In genomic region chr1:44705938-44706337, GRCh38 we compare ENCODE assay signal across 23 cellular contexts. TPM values are rescaled to one million over a fixed set of nuclear protein-coding genes. Genes with fewer than 3 reads are reported as not detected.
A peak's percentile ranks its signal among the peaks of the same experiment; 100 is the strongest.
DNase-seq lines count a peak whose midpoint lies in the region; ATAC-seq, FAIRE-seq and TF ChIP-seq lines count a peak whose summit lies in the region.
"Had no signal": no experiment of that assay in that cellular context is flagged by ENCODE, and none has a peak within 500 bp of the region (broad histone marks: within the 10 kb centered on the region; RNA-seq: fewer than 3 reads in every experiment).

No MANE protein-coding gene starts in this region.

- H2AFZ ChIP-seq in H9 (ENCODE audit: low read length) (no peak overlapping the region), astrocyte (ENCODE audit: low read depth, low read length) (no peak overlapping the region)

- H3K9me3 Mint-ChIP-seq in H9 (peaks cover 11 to 14% of the 10 kb centered on the region in 2 experiments), astrocyte (ENCODE audit: unreplicated experiment) (peaks cover 3% of the 10 kb centered on the region)
- H3K9me3 Mint-ChIP-seq: CD4-positive, alpha-beta T cell; IgD-negative memory B cell had no signal

- H3K18ac ChIP-seq in H9 (ENCODE audit: insufficient read length, low read depth, low read length), result no peak overlapping the region

- no peak overlapping the region for H3K27ac ChIP-seq in H9 (ENCODE audit: insufficient read length, low read depth, low read length)
- H3K27ac ChIP-seq in astrocyte (ENCODE audit: low read depth, low read length), result no peak overlapping the region
- no peak overlapping the region for H3K27ac ChIP-seq in spleen
- no peak overlapping the region for H3K27ac ChIP-seq in substantia nigra (ENCODE audit: low read depth, low read length, poor library complexity, severe bottlenecking)
- H3K27ac ChIP-seq: BLaER1 treated with 17β-estradiol and CSF1 and Interleukin-3, amounts not matched to agents 10 nM and 100 nM; KMS-11; SJCRH30 had no signal

- no peaks in the 10 kb centered on the region for H3K9me3 ChIP-seq in H9 (ENCODE audit: control insufficient read depth, low read depth, low read length)
- peaks cover 3% of the 10 kb centered on the region for H3K9me3 ChIP-seq in astrocyte (ENCODE audit: insufficient read depth, low read depth, low read length)
- H3K9me3 ChIP-seq in spleen, result no peaks in the 10 kb centered on the region
- no peaks in the 10 kb centered on the region for H3K9me3 ChIP-seq in mucosa of descending colon
- H3K9me3 ChIP-seq: BLaER1 treated with 17β-estradiol and CSF1 and Interleukin-3, amounts not matched to agents 10 nM and 100 nM; SJCRH30 had no signal

- no peaks in the 10 kb centered on the region for H3K27me3 ChIP-seq in H9 (ENCODE audit: insufficient read depth, low read length)
- H3K27me3 ChIP-seq in astrocyte (ENCODE audit: insufficient read depth, low read length), result no peaks in the 10 kb centered on the region
- H3K27me3 ChIP-seq in spleen (replicated peaks in 1 of 7), result no peaks in the 10 kb centered on the region

- no peak overlapping the region; a peak in 1 of 5 replicates for H3K4me3 Mint-ChIP-seq in H9
- no peak overlapping the region for H3K4me3 Mint-ChIP-seq in astrocyte (ENCODE audit: unreplicated experiment)
- H3K4me3 Mint-ChIP-seq: CD4-positive, alpha-beta T cell; IgD-negative memory B cell had no signal

- no peak overlapping the region for H3K14ac ChIP-seq in H9 (ENCODE audit: insufficient read depth, low read length)

- no peaks in the 10 kb centered on the region for H3K36me3 ChIP-seq in astrocyte (ENCODE audit: insufficient read depth, low read length)
- H3K36me3 ChIP-seq in spleen, result no peaks in the 10 kb centered on the region
- H3K36me3 ChIP-seq in mucosa of descending colon (ENCODE audit: low read depth), result no peaks in the 10 kb centered on the region
- H3K36me3 ChIP-seq: BLaER1 treated with 17β-estradiol and CSF1 and Interleukin-3, amounts not matched to agents 10 nM and 100 nM; SJCRH30 had no signal

- H4K8ac ChIP-seq in H9 (replicated peaks; ENCODE audit: insufficient read length, low read depth, low read length), result no peak overlapping the region

- TF ChIP-seq CTCF in H9 (conservative IDR thresholded peaks at IDR 0.05), result no peak
- no peak for TF ChIP-seq CTCF in astrocyte (IDR thresholded peaks at IDR 0.05; ENCODE audit: insufficient read depth, low read depth, low read length)
- no peak for TF ChIP-seq CTCF in spleen (IDR thresholded peaks at IDR 0.05 in 8 of 11, conservative IDR thresholded peaks at IDR 0.05 in 3 of 11)
- TF ChIP-seq CTCF in mucosa of descending colon (IDR thresholded peaks at IDR 0.05), result no peak

- H3K4me1 Mint-ChIP-seq in H9 (peaks cover 17% of the 10 kb centered on the region in 2 experiments), astrocyte (ENCODE audit: low read depth, unreplicated experiment) (peaks cover 18% of the 10 kb centered on the region)

- no peak overlapping the region for H3K56ac ChIP-seq in H9 (ENCODE audit: insufficient read length, low read depth, low read length)

- no peak overlapping the region for H3K9ac ChIP-seq in H9 (ENCODE audit: extremely low read depth, insufficient read length, low read length)
- H3K9ac ChIP-seq in astrocyte (ENCODE audit: low read length), result no peak overlapping the region
- H3K9ac ChIP-seq: BLaER1 treated with 17β-estradiol and CSF1 and Interleukin-3, amounts not matched to agents 10 nM and 100 nM; KMS-11 had no signal

- WGBS in H9 (ENCODE audit: extremely low coverage, insufficient read length, low lambda C conversion rate), result no CpG with 5 or more reads among the region's 2 CpGs
- WGBS in spleen, 5 donors, result 86 to 95% (median 92%) methylated on average over 2 of the region's 2 CpGs

- H4K20me1 ChIP-seq in H9 (ENCODE audit: control insufficient read depth, insufficient read depth, insufficient read length) (no peaks in the 10 kb centered on the region), astrocyte (ENCODE audit: insufficient read depth, low read length) (no peaks in the 10 kb centered on the region)

- H2BK5ac ChIP-seq in H9 (ENCODE audit: insufficient read length, low read length), result no peak overlapping the region

- no peak overlapping the region for H3T11ph ChIP-seq in H9 (ENCODE audit: low read length)

- no peaks in the 10 kb centered on the region for H3K79me1 ChIP-seq in H9 (ENCODE audit: insufficient read depth, low read depth, low read length, poor library complexity, severe bottlenecking)

- peaks cover 2% of the 10 kb centered on the region; the same call in 1 of the 2 replicates for H3K27me3 Mint-ChIP-seq in H9 (ENCODE audit: low read depth)
- peaks cover 2% of the 10 kb centered on the region for H3K27me3 Mint-ChIP-seq in astrocyte (ENCODE audit: low read depth, unreplicated experiment)
- H3K27me3 Mint-ChIP-seq: CD4-positive, alpha-beta T cell; IgD-negative memory B cell had no signal

- H3K23ac ChIP-seq in H9 (ENCODE audit: insufficient read length, low read depth, low read length), result no peak overlapping the region

- TF ChIP-seq POLR2A in spleen (IDR thresholded peaks at IDR 0.05), result no peak

- H2BK120ac ChIP-seq in H9 (ENCODE audit: low read depth, low read length, poor library complexity, severe bottlenecking), result no peak overlapping the region

- no peak overlapping the region for H2BK12ac ChIP-seq in H9 (ENCODE audit: insufficient read length, low read depth, low read length)

- no peak overlapping the region for H2BK20ac ChIP-seq in H9 (ENCODE audit: low read depth, low read length, poor library complexity, severe bottlenecking)

- peak overlapping the region in 2 of 3 experiments; percentile 26 to 50; a peak in 2 of 7 replicates for H3K27ac Mint-ChIP-seq in H9
- H3K27ac Mint-ChIP-seq in astrocyte (ENCODE audit: unreplicated experiment), result peak overlapping the region; percentile 81
- H3K27ac Mint-ChIP-seq: CD4-positive, alpha-beta T cell; IgD-negative memory B cell had no signal

- DNase-seq in NCI-H2171 treated with DMSO at 0.1 percent for 48 hours (lab: John Stamatoyannopoulos, UW) (peak; percentile 7), NCI-H2171 (lab: John Stamatoyannopoulos, UW) (no peak), H9 (no peak), astrocyte (ENCODE audit: low read depth) (no peak), spleen (peak; percentile 34), mucosa of descending colon (no peak), substantia nigra (lab: John Stamatoyannopoulos, UW) (no peak)
- DNase-seq: AML-193; CD4-positive, alpha-beta T cell; H7; NCI-H1048; NCI-H187; NCI-H2081 treated with DMSO at 0.1 percent for 48 hours; NCI-H226; NCI-H510A; PC-3; SJCRH30 had no signal

- no peak overlapping the region for H2BK15ac ChIP-seq in H9 (ENCODE audit: low read depth, low read length)

- H3K4me1 ChIP-seq in H9 (ENCODE audit: insufficient read depth, low read length), result no peaks in the 10 kb centered on the region
- peaks cover 12% of the 10 kb centered on the region for H3K4me1 ChIP-seq in astrocyte (ENCODE audit: insufficient read depth, low read length)
- peaks cover 0 to 17% (median 9%) of the 10 kb centered on the region in 6 donors for H3K4me1 ChIP-seq in spleen
- no peaks in the 10 kb centered on the region for H3K4me1 ChIP-seq in mucosa of descending colon (ENCODE audit: low read depth)
- H3K4me1 ChIP-seq: SJCRH30 had no signal

- no peak overlapping the region for H4K5ac ChIP-seq in H9 (ENCODE audit: insufficient read length, low read depth, low read length)

- H3K4me2 ChIP-seq in H9 (ENCODE audit: insufficient read depth, insufficient read length, low read length) (no peak overlapping the region), astrocyte (ENCODE audit: low read length) (no peak overlapping the region)
- H3K4me2 ChIP-seq: BLaER1 treated with 17β-estradiol and CSF1 and Interleukin-3, amounts not matched to agents 10 nM and 100 nM; KMS-11 had no signal

- H3K79me2 ChIP-seq in H9 (ENCODE audit: insufficient read depth, low read length), result no peaks in the 10 kb centered on the region
- no peaks in the 10 kb centered on the region for H3K79me2 ChIP-seq in astrocyte (ENCODE audit: insufficient read depth, low read length)

- intact Hi-C loops in spleen (cut with DNase I; ENCODE audit: low total_unique reads) (no loop called here), mucosa of descending colon (cut with DNase I, micrococcal nuclease) (no loop called here)

- no peak overlapping the region for H2AK5ac ChIP-seq in H9 (ENCODE audit: insufficient read length, low read length)

- H3K4ac ChIP-seq in H9 (ENCODE audit: low read depth, low read length), result no peak overlapping the region

- H3K36me3 Mint-ChIP-seq in H9 (ENCODE audit: insufficient read depth in 1 of 3, low read depth in 3 of 3), result peaks cover 0 to 12% (median 0%) of the 10 kb centered on the region in 3 experiments; a peak in 4 of 7 replicates
- peaks cover 2% of the 10 kb centered on the region for H3K36me3 Mint-ChIP-seq in astrocyte (ENCODE audit: low read depth, unreplicated experiment)

- no peak for FAIRE-seq in astrocyte (lab: Jason Lieb, UNC)
- FAIRE-seq: A204.1, D721Med, GM19239 had no signal

- no peak for ATAC-seq in mucosa of descending colon
- ATAC-seq: PC-3 had no signal

- H4K91ac ChIP-seq in H9 (ENCODE audit: insufficient read length, low read depth, low read length), result no peak overlapping the region

- no peaks in the 10 kb centered on the region for H3K23me2 ChIP-seq in H9 (ENCODE audit: insufficient read length, low read depth, low read length, poor library complexity, severe bottlenecking)

- H3K4me3 ChIP-seq in astrocyte (ENCODE audit: insufficient read depth, low read depth, low read length) (no peak overlapping the region), spleen (no peak overlapping the region), mucosa of descending colon (no peak overlapping the region)
- H3K4me3 ChIP-seq: BLaER1 treated with 17β-estradiol and CSF1 and Interleukin-3, amounts not matched to agents 10 nM and 100 nM; SJCRH30 had no signal

RNA-seq across cellular contexts. Expression of gene RNU5D-1, which starts 25.0 kb away (rescaled TPM):
- total RNA-seq in H9 (2021) (not detected in 2 replicates), astrocyte (not detected in 2 replicates), spleen (not detected), mucosa of descending colon (10 to 100 TPM in 1 of 3 donors, not detected in 2; 15.9 TPM)
- not detected for polyA plus RNA-seq in spleen
- total RNA-seq: CD4-positive, alpha-beta T cell; H7; PC-3; SJCRH30 had no signal
- polyA plus RNA-seq: IgD-negative memory B cell had no signal

RNA-seq across cellular contexts. Expression of gene ARMH1, which starts 31.4 kb away (rescaled TPM):
- total RNA-seq in H9 (2021) (0.68 and 1.0 TPM in 2 replicates), astrocyte (2.5 and 4.8 TPM in 2 replicates), spleen (10 to 100 TPM; 12.2 to 24.7 (median 16.2) TPM), mucosa of descending colon (1 to 10 TPM; 1.7 to 4.1 (median 2.3) TPM)
- 10 to 100 TPM; 43.9 to 86.0 (median 77.4) TPM for polyA plus RNA-seq in spleen
- total RNA-seq: SJCRH30 had no signal

RNA-seq across cellular contexts. Expression of gene TMEM53, which starts 31.7 kb away (rescaled TPM):
- total RNA-seq in H9 (2021), result 6.2 and 7.2 TPM in 2 replicates
- 5.8 and 7.3 TPM in 2 replicates for total RNA-seq in astrocyte
- 1 to 10 TPM; 4.3 to 7.5 (median 5.4) TPM for total RNA-seq in spleen
- 1 to 10 TPM; 4.9 to 5.7 (median 5.5) TPM for polyA plus RNA-seq in spleen
- 10 to 100 TPM; 19.3 to 46.0 (median 36.6) TPM for total RNA-seq in mucosa of descending colon

RNA-seq across cellular contexts. Expression of gene KIF2C, which starts 33.7 kb away (rescaled TPM):
- 71.6 and 73.1 TPM in 2 replicates for total RNA-seq in H9 (2021)
- total RNA-seq in astrocyte, result 1.9 and 3.2 TPM in 2 replicates
- total RNA-seq in spleen, result 1 to 10 TPM; 1.6 to 6.6 (median 5.0) TPM
- 1 to 10 TPM; 1.4 to 7.6 (median 2.9) TPM for polyA plus RNA-seq in spleen
- total RNA-seq in mucosa of descending colon, result 10 to 100 TPM in 1 of 3 donors, 1 to 10 TPM in 2; 2.7 to 15.0 (median 4.1) TPM

Comparison
In these comparisons a context has a peak if more than half of its experiments do, and no peak if none do; other contexts are left out.
1. DNase-seq: peak in NCI-H2171 treated with DMSO at 0.1 percent for 48 hours (single experiment) and spleen (single experiment); none in NCI-H2171 (single experiment), H9 (single experiment), astrocyte (single experiment), mucosa of descending colon (0 of 3) and substantia nigra (0 of 49).